2 cellular contexts compared by ENCODE assay signal in genomic region chr2:67596871-67597270, GRCh38.
TF ChIP-seq lines count a peak whose summit lies in the region.

No MANE protein-coding gene starts in this region.

TF ChIP-seq in IMR-90, 13 proteins besides CTCF, POLR2A, EP300 and RAD21 (continued from another document):
- peak; percentile 30; the same call in 1 of the 2 replicates for TF ChIP-seq MAFK (IDR thresholded peaks at IDR 0.05; ENCODE audit: low read depth, low read length)

TF ChIP-seq in endothelial cell of umbilical vein, 7 proteins besides CTCF, POLR2A, EP300 and RAD21 (continued from another document):
- no peak for TF ChIP-seq GATA2 (IDR thresholded peaks at IDR 0.05; ENCODE audit: insufficient read depth, insufficient read length, low read depth, low read length)
- no peak for TF ChIP-seq FOS (IDR thresholded peaks at IDR 0.05; ENCODE audit: borderline replicate concordance, insufficient read depth, low read length)
- TF ChIP-seq MYC (IDR thresholded peaks at IDR 0.05; ENCODE audit: low read depth, low read length): no peak
- no peak for TF ChIP-seq EZH2 (IDR thresholded peaks at IDR 0.05; ENCODE audit: borderline replicate concordance, low read depth, low read length, severe bottlenecking)
- no peak for TF ChIP-seq MAX (IDR thresholded peaks at IDR 0.05; ENCODE audit: insufficient read depth, insufficient read length)
